Comparison of ENCODE assay signal across 8 cellular contexts in genomic region chr3:25665646-25666136, GRCh38. TPM values are rescaled to one million over a fixed set of nuclear protein-coding genes. Genes with fewer than 3 reads are reported as not detected.
DNase-seq lines count a peak whose midpoint lies in the region; ATAC-seq, FAIRE-seq and TF ChIP-seq lines count a peak whose summit lies in the region.

No MANE protein-coding gene starts in this region.

- H3K4me3 ChIP-seq in HepG2 (replicated peaks in 1 of 3; ENCODE audit: insufficient read depth in 1 of 3, low read depth in 2 of 3, low read length in 3 of 3) (peak overlapping the region; percentile 71 to 93 (median 89)), transverse colon (peak overlapping the region in 3 of 4 donors; percentile 77 to 89 (median 79))

- H3K4me1 Mint-ChIP-seq in activated T-cell treated with anti-CD3 and anti-CD28 coated beads, Interleukin-2, amount 50 U/mL, for 72 hours (ENCODE audit: low read depth) = peaks cover 48% of the 10 kb centered on the region

- ATAC-seq in activated T-cell treated with anti-CD3 and anti-CD28 coated beads, Interleukin-2, amount 50 U/mL, for 72 hours (replicated peaks in 1 of 2) = no peak
- ATAC-seq in activated naive CD4-positive, alpha-beta T cell treated with anti-CD3 and anti-CD28 coated beads, Interleukin-2, amount 50 U/mL, for 72 hours = no peak
- ATAC-seq in HepG2 (no peak), GM21381 (IDR thresholded peaks at IDR 0.05; ENCODE audit: unreplicated experiment) (no peak), GM21526 (IDR thresholded peaks at IDR 0.05; ENCODE audit: low FRiP score, unreplicated experiment) (no peak)

- DNase-seq in activated T-cell treated with anti-CD3 and anti-CD28 coated beads, Interleukin-2, amount 50 U/mL, for 72 hours = no peak
- no peak for DNase-seq in activated T-cell treated with anti-CD3 and anti-CD28 coated beads for 4 hours
- DNase-seq in activated naive CD4-positive, alpha-beta T cell treated with anti-CD3 and anti-CD28 coated beads, Interleukin-2, amount 50 U/mL, for 72 hours (ENCODE audit: low spot score in 2 of 2) = no peak
- DNase-seq in HepG2 (ENCODE audit: low spot score) = no peak
- DNase-seq in transverse colon = no peak
- no peak for DNase-seq in NCI-H1105 (lab: John Stamatoyannopoulos, UW)

- peak overlapping the region; percentile 87; the same call in 1 of the 2 replicates for H3K9ac ChIP-seq in HepG2 (ENCODE audit: insufficient read depth, low read depth, low read length)

- intact Hi-C loops in HepG2 (cut with micrococcal nuclease; ENCODE audit: unreplicated experiment) (loop anchor here (2.0 to 10.0 kb wide), 2 partner anchors 59 to 123 kb away; no protein-coding TSS in a partner anchor), transverse colon (cut with DNase I; ENCODE audit: low total_unique reads) (no loop called here)

- H3K36me3 Mint-ChIP-seq in activated T-cell treated with anti-CD3 and anti-CD28 coated beads, Interleukin-2, amount 50 U/mL, for 72 hours (ENCODE audit: insufficient read depth in 2 of 2) = peaks cover 8 to 13% of the 10 kb centered on the region in 2 donors
- peaks cover 12 to 20% of the 10 kb centered on the region in 2 donors for H3K36me3 Mint-ChIP-seq in activated naive CD4-positive, alpha-beta T cell treated with anti-CD3 and anti-CD28 coated beads, Interleukin-2, amount 50 U/mL, for 72 hours

- TSS peak; percentile 78 for BruUV-seq in HepG2 (replicated peaks; lab: Mats Ljungman, UMichigan)

- no peak overlapping the region for H2AFZ ChIP-seq in HepG2 (ENCODE audit: low read length)

- peaks cover 33% of the 10 kb centered on the region for H3K4me1 ChIP-seq in HepG2 (ENCODE audit: insufficient read depth, low read length)
- H3K4me1 ChIP-seq in transverse colon = peaks cover 9 to 29% (median 22%) of the 10 kb centered on the region in 4 donors

- TF ChIP-seq EP300 in HepG2 (IDR thresholded peaks at IDR 0.05; ENCODE audit: low read depth in 2 of 2, low read length in 2 of 2) = no peak
- no peak for TF ChIP-seq EP300 in HepG2 (CRISPR knock-in tag; IDR thresholded peaks at IDR 0.05; ENCODE audit: borderline replicate concordance)
- no peak for TF ChIP-seq EP300 in transverse colon (IDR thresholded peaks at IDR 0.05; ENCODE audit: low read depth)

- peak overlapping the region; percentile 83 to 94 for H3K4me3 Mint-ChIP-seq in activated T-cell treated with anti-CD3 and anti-CD28 coated beads, Interleukin-2, amount 50 U/mL, for 72 hours

- no peak for TF ChIP-seq RAD21 in HepG2 (CRISPR knock-in tag; IDR thresholded peaks at IDR 0.05)

- no peak for TF ChIP-seq CTCF in HepG2 (CRISPR knock-in tag; IDR thresholded peaks at IDR 0.05)
- TF ChIP-seq CTCF in transverse colon (IDR thresholded peaks at IDR 0.05) = no peak

- H3K9me3 ChIP-seq in HepG2 (ENCODE audit: low read length) (no peaks in the 10 kb centered on the region), transverse colon (no peaks in the 10 kb centered on the region)

- H3K36me3 ChIP-seq in HepG2 (replicated peaks in 1 of 2; ENCODE audit: control insufficient read depth in 1 of 2, insufficient read depth in 2 of 2, low read length in 2 of 2) (no peaks in the 10 kb centered on the region), transverse colon (no peaks in the 10 kb centered on the region)

- H3K27ac Mint-ChIP-seq in activated T-cell treated with anti-CD3 and anti-CD28 coated beads, Interleukin-2, amount 50 U/mL, for 72 hours = peak overlapping the region; percentile 93
- peak overlapping the region; percentile 97 to 100 for H3K27ac Mint-ChIP-seq in activated naive CD4-positive, alpha-beta T cell treated with anti-CD3 and anti-CD28 coated beads, Interleukin-2, amount 50 U/mL, for 72 hours

- no peak for FAIRE-seq in HepG2 (lab: Jason Lieb, UNC)

- 82% methylated on average over 4 of the region's 4 CpGs for WGBS in HepG2 (ENCODE audit: low lambda C conversion rate)
- 42 to 57% methylated on average over 4 of the region's 4 CpGs for WGBS in transverse colon (ENCODE audit: low coverage in 1 of 2), 2 donors

- POLR2A ChIA-PET in HepG2 (lab: Yijun Ruan, JAX) = interaction anchor here (1.2 kb wide), 1 partner anchor 118 kb away, joined by 4 read pairs; the partner anchor contains the start of gene NGLY1

- peak overlapping the region; percentile 83 for H3K4me2 ChIP-seq in HepG2 (ENCODE audit: low read depth, low read length)

- H3K27ac ChIP-seq in HepG2 (ENCODE audit: extremely low read length, insufficient read depth, low read length) (no peak overlapping the region), transverse colon (peak overlapping the region; percentile 92 to 99 (median 98))

- no peaks in the 10 kb centered on the region; a peak in 1 of 5 replicates for H3K27me3 ChIP-seq in HepG2 (ENCODE audit: control insufficient read depth in 1 of 2, insufficient read depth in 2 of 2, low read length in 2 of 2)
- H3K27me3 ChIP-seq in transverse colon = no peaks in the 10 kb centered on the region

- no peaks in the 10 kb centered on the region for H3K9me3 Mint-ChIP-seq in activated T-cell treated with anti-CD3 and anti-CD28 coated beads, Interleukin-2, amount 50 U/mL, for 72 hours
- H3K9me3 Mint-ChIP-seq in activated naive CD4-positive, alpha-beta T cell treated with anti-CD3 and anti-CD28 coated beads, Interleukin-2, amount 50 U/mL, for 72 hours = no peaks in the 10 kb centered on the region

- H4K20me1 ChIP-seq in HepG2 (ENCODE audit: insufficient read depth, low read length) = peaks cover 23% of the 10 kb centered on the region

- H3K27me3 Mint-ChIP-seq in activated T-cell treated with anti-CD3 and anti-CD28 coated beads, Interleukin-2, amount 50 U/mL, for 72 hours (ENCODE audit: low read depth) = no peaks in the 10 kb centered on the region

- TF ChIP-seq POLR2A in HepG2 (IDR thresholded peaks at IDR 0.05; ENCODE audit: insufficient read depth in 1 of 2, low read depth in 2 of 2, low read length in 2 of 2) (no peak), transverse colon (IDR thresholded peaks at IDR 0.05) (no peak)

- H3K79me2 ChIP-seq in HepG2 (ENCODE audit: insufficient read depth, low read length) = peaks cover 33% of the 10 kb centered on the region

- in situ Hi-C loops in HepG2 (cut with HindIII; ENCODE audit: extremely low pct_ligation_motif_present, low pct_unique_long_range_greater_than_20kb) = loop anchor here (25.0 kb wide), 1 partner anchor 122 kb away; the partner anchor contains the start of genes NGLY1 and OXSM
- in situ Hi-C loops in transverse colon (cut with MboI; ENCODE audit: low pct_ligation_motif_present in 1 of 4, low pct_unique_long_range_greater_than_20kb in 1 of 4, low sequenced_read_pairs in 3 of 4) = loop anchor here in 2 of 4 donors (10.0 to 25.0 kb wide), 3 partner anchors 119 to 197 kb away; partner anchors contain the start of genes NGLY1 (in 2 of the 2) and OXSM (in 1 of the 2)

- CTCF ChIA-PET in HepG2 (lab: Yijun Ruan, JAX; ENCODE audit: low intra/inter-chr PET ratio, low total read pairs) = no interaction called here

TF ChIP-seq in HepG2, 621 proteins besides CTCF, POLR2A, EP300 and RAD21 (continues in another document):
- TF ChIP-seq ZBTB46 (CRISPR knock-in tag; IDR thresholded peaks at IDR 0.05; ENCODE audit: borderline replicate concordance) = no peak
- TF ChIP-seq BCL6 (CRISPR knock-in tag; IDR thresholded peaks at IDR 0.05) = no peak
- no peak for TF ChIP-seq ATF3 (CRISPR knock-in tag; IDR thresholded peaks at IDR 0.05)
- no peak for TF ChIP-seq TARDBP (CRISPR knock-in tag; IDR thresholded peaks at IDR 0.05)
- no peak for TF ChIP-seq RFX1 (IDR thresholded peaks at IDR 0.05)

RNA-seq across cellular contexts. Expression of gene TOP2B, which starts 1.0 kb away (rescaled TPM):
- total RNA-seq in activated T-cell treated with anti-CD3 and anti-CD28 coated beads, Interleukin-2, amount 50 U/mL, for 72 hours = 100 to 1,000 TPM; 140 to 151 TPM
- 100 to 1,000 TPM in 1 of 2 donors, 10 to 100 TPM in 1; 93.8 to 125 TPM for total RNA-seq in activated naive CD4-positive, alpha-beta T cell treated with anti-CD3 and anti-CD28 coated beads, Interleukin-2, amount 50 U/mL, for 72 hours
- total RNA-seq in HepG2 (2016; rRNA removed; fragmentation: Illumina TruSeq; extraction: Trizol) = 88.1 and 140 TPM in 2 replicates
- total RNA-seq in HepG2 (2016; cell fraction: cytosol; rRNA removed; fragmentation: Illumina TruSeq; extraction: Trizol; ENCODE audit: low read depth) = 5.7 and 6.6 TPM in 2 replicates
- total RNA-seq in HepG2 (2016; cell fraction: insoluble cytoplasmic fraction; rRNA removed; fragmentation: Illumina TruSeq; extraction: Trizol) = 85.6 and 135 TPM in 2 replicates
- total RNA-seq in HepG2 (2016; cell fraction: membrane; rRNA removed; fragmentation: Illumina TruSeq; extraction: Trizol) = 21.7 and 22.0 TPM in 2 replicates
- total RNA-seq in HepG2 (2016; cell fraction: nucleus; rRNA removed; fragmentation: Illumina TruSeq; extraction: Trizol) = 78.5 and 79.6 TPM in 2 replicates
- polyA plus RNA-seq in HepG2 (2011; rRNA removed) = 20.3 and 27.6 TPM in 2 replicates
- polyA plus RNA-seq in HepG2 (2011; cell fraction: cytosol; rRNA removed) = 7.3 and 13.7 TPM in 2 replicates
- polyA plus RNA-seq in HepG2 (2011; cell fraction: nucleus; rRNA removed) = 13.3 and 17.5 TPM in 2 replicates
- polyA plus RNA-seq in HepG2 (2012) = 38.5 and 59.6 TPM in 2 replicates
- polyA plus RNA-seq in HepG2 (2016; cell fraction: cytosol; fragmentation: Illumina TruSeq; extraction: Trizol; ENCODE audit: low read depth) = 2.3 and 2.5 TPM in 2 replicates
- 113 and 114 TPM in 2 replicates for polyA plus RNA-seq in HepG2 (2016; cell fraction: insoluble cytoplasmic fraction; fragmentation: Illumina TruSeq; extraction: Trizol; ENCODE audit: low read depth)
- 7.9 and 9.4 TPM in 2 replicates for polyA plus RNA-seq in HepG2 (2016; cell fraction: membrane; fragmentation: Illumina TruSeq; extraction: Trizol; ENCODE audit: low read depth)
- polyA plus RNA-seq in HepG2 (2016; cell fraction: nucleus; fragmentation: Illumina TruSeq; extraction: Trizol; ENCODE audit: insufficient read depth, low read depth) = 84.6 and 86.1 TPM in 2 replicates
- 10.0 and 13.4 TPM in 2 replicates for polyA minus RNA-seq in HepG2 (2011; rRNA and poly(A)+ RNA removed; ENCODE audit: low replicate concordance)
- polyA minus RNA-seq in HepG2 (2011; cell fraction: cytosol; rRNA and poly(A)+ RNA removed) = 32.4 and 35.7 TPM in 2 replicates
- 94.6 and 94.9 TPM in 2 replicates for polyA minus RNA-seq in HepG2 (2011; cell fraction: nucleus; rRNA and poly(A)+ RNA removed)
- total RNA-seq in transverse colon = 100 to 1,000 TPM in 1 of 4 donors, 10 to 100 TPM in 3; 37.4 to 104 (median 71.5) TPM
